In genomic region chr22:40834628-40835027, GRCh38 we compare ENCODE assay signal across 1 cellular context.
TF ChIP-seq lines count a peak whose summit lies in the region.

No MANE protein-coding gene starts in this region.

TF ChIP-seq in IMR-90, 13 proteins besides CTCF, POLR2A, EP300 and RAD21:
- TF ChIP-seq, protein P1, sequence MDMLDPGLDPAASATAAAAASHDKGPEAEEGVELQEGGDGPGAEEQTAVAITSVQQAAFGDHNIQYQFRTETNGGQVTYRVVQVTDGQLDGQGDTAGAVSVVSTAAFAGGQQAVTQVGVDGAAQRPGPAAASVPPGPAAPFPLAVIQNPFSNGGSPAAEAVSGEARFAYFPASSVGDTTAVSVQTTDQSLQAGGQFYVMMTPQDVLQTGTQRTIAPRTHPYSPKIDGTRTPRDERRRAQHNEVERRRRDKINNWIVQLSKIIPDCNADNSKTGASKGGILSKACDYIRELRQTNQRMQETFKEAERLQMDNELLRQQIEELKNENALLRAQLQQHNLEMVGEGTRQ (IDR thresholded peaks at IDR 0.05; ENCODE audit: low read depth, low read length): no peak
- TF ChIP-seq MAZ (IDR thresholded peaks at IDR 0.05; ENCODE audit: borderline replicate concordance, low read depth, low read length) (no peak), MAFK (IDR thresholded peaks at IDR 0.05; ENCODE audit: low read depth, low read length) (peak; percentile 92), RCOR1 (IDR thresholded peaks at IDR 0.05; ENCODE audit: insufficient replicate concordance, low read length) (no peak)
TF ChIP-seq in IMR-90: peak in this region for 1.
